In the genomic region with DNA sequence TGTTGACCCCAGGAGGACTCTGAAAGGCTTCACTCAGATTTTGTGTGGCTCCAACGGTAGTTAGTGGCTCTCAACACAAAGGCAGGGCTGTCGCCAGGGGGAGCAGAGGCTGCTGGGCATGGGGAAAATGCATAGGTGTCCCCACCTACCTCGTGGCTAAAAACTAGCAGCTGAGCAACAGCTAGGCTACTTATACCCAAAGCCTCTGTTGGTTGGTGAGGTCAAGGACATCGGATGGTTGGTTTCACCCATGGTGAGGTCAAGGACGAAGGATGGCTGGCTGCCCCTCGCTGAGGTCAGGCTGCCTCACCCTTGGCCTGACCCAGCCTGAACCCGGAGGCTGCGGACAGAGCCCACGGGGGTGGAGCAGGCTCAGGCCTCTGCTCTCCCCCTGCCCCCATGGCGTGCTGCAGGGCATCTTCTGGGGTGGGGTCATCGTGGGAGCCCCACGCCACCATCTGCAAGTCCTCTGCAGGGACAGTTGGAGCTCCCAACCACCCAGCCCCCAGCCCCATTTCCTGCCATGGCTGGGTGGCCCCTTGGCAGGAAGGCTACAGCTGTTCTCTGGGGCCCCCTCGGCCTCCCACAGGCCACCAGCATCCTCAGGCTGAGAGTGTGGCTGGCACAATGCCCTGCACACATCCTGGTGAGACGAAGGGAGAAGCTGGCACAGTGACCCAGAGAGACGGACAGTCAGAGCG, we compare ENCODE assay signal across 15 cellular contexts. TPM values are rescaled to one million over a fixed set of nuclear protein-coding genes. Genes with fewer than 3 reads are reported as not detected.
DNase-seq lines count a peak whose midpoint lies in the region; ATAC-seq and TF ChIP-seq lines count a peak whose summit lies in the region.
"Had no signal": no experiment of that assay in that cellular context is flagged by ENCODE, and none has a peak within 500 bp of the region (broad histone marks: within the 10 kb centered on the region; RNA-seq: fewer than 3 reads in every experiment).

No MANE protein-coding gene starts in this region.

- H3K27me3 ChIP-seq in SK-N-SH (ENCODE audit: insufficient read depth): no peaks in the 10 kb centered on the region
- H3K27me3 ChIP-seq: upper lobe of right lung had no signal

- POLR2A ChIA-PET in SK-N-SH (lab: Yijun Ruan, JAX): no interaction called here

- H3K9me3 Mint-ChIP-seq in activated T-cell treated with anti-CD3 and anti-CD28 coated beads, Interleukin-2, amount 50 U/mL, for 72 hours: no peaks in the 10 kb centered on the region
- H3K9me3 Mint-ChIP-seq in activated T-cell treated with anti-CD3 and anti-CD28 coated beads, Interleukin-2, amount 50 U/mL, for 24 hours: no peaks in the 10 kb centered on the region
- H3K9me3 Mint-ChIP-seq: activated T-helper 1 cell treated with anti-CD3 and anti-CD28 coated beads, Interleukin-12 subunit alpha, Interleukin-12 subunit beta, Interleukin-2, Interleukin-4 antibody, amounts not matched to agents 30 ng/mL and 10 ng/mL and 1 ng/mL, durations not matched to agents 14 hours and 24 hours and 36 hours had no signal

- TF ChIP-seq EP300 in SK-N-SH (IDR thresholded peaks at IDR 0.05; ENCODE audit: borderline replicate concordance in 1 of 2, low read depth in 1 of 2, low read length in 1 of 2): no peak

- H3K9me2 ChIP-seq in SK-N-SH: no peaks in the 10 kb centered on the region

- no peak overlapping the region for H3K27ac Mint-ChIP-seq in activated T-cell treated with anti-CD3 and anti-CD28 coated beads, Interleukin-2, amount 50 U/mL, for 72 hours
- no peak overlapping the region for H3K27ac Mint-ChIP-seq in activated T-cell treated with anti-CD3 and anti-CD28 coated beads, Interleukin-2, amount 50 U/mL, for 24 hours
- H3K27ac Mint-ChIP-seq: activated T-helper 1 cell treated with anti-CD3 and anti-CD28 coated beads, Interleukin-12 subunit alpha, Interleukin-12 subunit beta, Interleukin-2, Interleukin-4 antibody, amounts not matched to agents 30 ng/mL and 10 ng/mL and 1 ng/mL, durations not matched to agents 14 hours and 24 hours and 36 hours had no signal

- H2AFZ ChIP-seq in SK-N-SH (ENCODE audit: low read depth): no peak overlapping the region

- WGBS in SK-N-SH (ENCODE audit: low lambda C conversion rate): 45% methylated on average over 3 of the region's 16 CpGs

- CTCF ChIA-PET in SK-N-SH (lab: Yijun Ruan, JAX): interaction anchor here (1.4 to 6.9 kb wide), 2 partner anchors 7 to 61 kb away, joined by 4 to 51 read pairs; no protein-coding TSS in a partner anchor

- H3K9me3 ChIP-seq in SK-N-SH: no peaks in the 10 kb centered on the region
- H3K9me3 ChIP-seq: upper lobe of right lung had no signal

- H3F3A ChIP-seq in SK-N-SH (replicated peaks; ENCODE audit: insufficient read depth): peaks cover 3% of the 10 kb centered on the region

- in situ Hi-C loops in astrocyte of the spinal cord (cut with HindIII; ENCODE audit: low sequenced_read_pairs): no loop called here

- DNase-seq in activated T-cell treated with anti-CD3 and anti-CD28 coated beads, Interleukin-2, amount 50 U/mL, for 72 hours: peak in 1 of 2 donors; percentile 43
- no peak for DNase-seq in activated T-cell treated with anti-CD3 and anti-CD28 coated beads, Interleukin-2, amount 50 U/mL, for 24 hours
- DNase-seq in HuH-7.5 (ENCODE audit: low spot score): peak; percentile 48
- DNase-seq in astrocyte of the spinal cord (ENCODE audit: low read depth, low spot score): no peak
- no peak for DNase-seq in retinal pigment epithelial cell (ENCODE audit: low read depth)
- DNase-seq in SK-N-SH: no peak
- DNase-seq in OCI-M1 (lab: John Stamatoyannopoulos, UW): no peak
- DNase-seq: IMR-90, left ventricle myocardium superior, NCI-H345, upper lobe of right lung had no signal

- TF ChIP-seq CTCF in astrocyte of the spinal cord (IDR thresholded peaks at IDR 0.05; ENCODE audit: low read depth, low read length): peak; percentile 10
- TF ChIP-seq CTCF in retinal pigment epithelial cell (conservative IDR thresholded peaks at IDR 0.05; ENCODE audit: low read depth, low read length): peak; percentile 44
- TF ChIP-seq CTCF in SK-N-SH (IDR thresholded peaks at IDR 0.05): no peak

- no peaks in the 10 kb centered on the region; the same call in 1 of the 2 replicates for H3K79me2 ChIP-seq in SK-N-SH (ENCODE audit: insufficient read depth)

- H3K27ac ChIP-seq in SK-N-SH (ENCODE audit: low read depth in 2 of 2, low read length in 1 of 2): no peak overlapping the region
- H3K27ac ChIP-seq: C4-2B, upper lobe of right lung had no signal

- H3K4me3 ChIP-seq in astrocyte of the spinal cord (ENCODE audit: low read depth, low read length) (no peak overlapping the region), retinal pigment epithelial cell (ENCODE audit: low read length) (no peak overlapping the region), SK-N-SH (ENCODE audit: low read depth in 2 of 2, low read length in 1 of 2) (no peak overlapping the region)
- H3K4me3 ChIP-seq: upper lobe of right lung had no signal

- no peaks in the 10 kb centered on the region for H3K36me3 ChIP-seq in SK-N-SH (replicated peaks in 1 of 2; ENCODE audit: control insufficient read depth in 1 of 2, insufficient read depth in 2 of 2, low read length in 1 of 2)
- H3K36me3 ChIP-seq: upper lobe of right lung had no signal

- peak; percentile 48 to 52 for ATAC-seq in activated T-cell treated with anti-CD3 and anti-CD28 coated beads, Interleukin-2, amount 50 U/mL, for 72 hours (replicated peaks in 1 of 2)
- no peak for ATAC-seq in HG03039 (IDR thresholded peaks at IDR 0.05; ENCODE audit: unreplicated experiment)
- ATAC-seq: left ventricle myocardium superior, upper lobe of right lung had no signal

- no peak overlapping the region for H3K4me2 ChIP-seq in SK-N-SH

- peaks cover 27% of the 10 kb centered on the region for H3K4me1 Mint-ChIP-seq in activated T-cell treated with anti-CD3 and anti-CD28 coated beads, Interleukin-2, amount 50 U/mL, for 72 hours (ENCODE audit: low read depth)
- peaks cover 19% of the 10 kb centered on the region for H3K4me1 Mint-ChIP-seq in activated T-cell treated with anti-CD3 and anti-CD28 coated beads, Interleukin-2, amount 50 U/mL, for 24 hours (ENCODE audit: low read depth)

- H3K4me3 Mint-ChIP-seq in activated T-cell treated with anti-CD3 and anti-CD28 coated beads, Interleukin-2, amount 50 U/mL, for 72 hours: no peak overlapping the region
- no peak overlapping the region for H3K4me3 Mint-ChIP-seq in activated T-cell treated with anti-CD3 and anti-CD28 coated beads, Interleukin-2, amount 50 U/mL, for 24 hours
- H3K4me3 Mint-ChIP-seq: activated T-helper 1 cell treated with anti-CD3 and anti-CD28 coated beads, Interleukin-12 subunit alpha, Interleukin-12 subunit beta, Interleukin-2, Interleukin-4 antibody, amounts not matched to agents 30 ng/mL and 10 ng/mL and 1 ng/mL, durations not matched to agents 14 hours and 24 hours and 36 hours had no signal

- no peak for TF ChIP-seq RAD21 in SK-N-SH (IDR thresholded peaks at IDR 0.05; ENCODE audit: low read length)

- H3K27me3 Mint-ChIP-seq in activated T-cell treated with anti-CD3 and anti-CD28 coated beads, Interleukin-2, amount 50 U/mL, for 72 hours (ENCODE audit: low read depth): no peaks in the 10 kb centered on the region
- no peaks in the 10 kb centered on the region for H3K27me3 Mint-ChIP-seq in activated T-cell treated with anti-CD3 and anti-CD28 coated beads, Interleukin-2, amount 50 U/mL, for 24 hours

- H3K36me3 Mint-ChIP-seq in activated T-cell treated with anti-CD3 and anti-CD28 coated beads, Interleukin-2, amount 50 U/mL, for 72 hours (ENCODE audit: insufficient read depth in 2 of 2): no peaks in the 10 kb centered on the region
- H3K36me3 Mint-ChIP-seq in activated T-cell treated with anti-CD3 and anti-CD28 coated beads, Interleukin-2, amount 50 U/mL, for 24 hours (ENCODE audit: low read depth): no peaks in the 10 kb centered on the region

- H4K20me1 ChIP-seq in SK-N-SH (ENCODE audit: insufficient read depth): no peaks in the 10 kb centered on the region

- no peak overlapping the region for H3K9ac ChIP-seq in SK-N-SH

- H3K4me1 ChIP-seq in SK-N-SH (ENCODE audit: control insufficient read depth in 1 of 2, insufficient read depth in 2 of 2, low read depth in 1 of 2, low read length in 1 of 2): peaks cover 0 to 22% of the 10 kb centered on the region in 2 experiments; a peak in 1 of 4 replicates
- H3K4me1 ChIP-seq: upper lobe of right lung had no signal

TF ChIP-seq in SK-N-SH, 30 proteins besides CTCF, POLR2A, EP300 and RAD21 (continues in another document):
- TF ChIP-seq POLR2AphosphoS5 (IDR thresholded peaks at IDR 0.05; ENCODE audit: low read depth, low read length) (no peak), RXRA (IDR thresholded peaks at IDR 0.05; ENCODE audit: borderline replicate concordance, low read depth) (no peak), NFIC (IDR thresholded peaks at IDR 0.05; ENCODE audit: borderline replicate concordance) (no peak), FOXM1 (IDR thresholded peaks at IDR 0.05; ENCODE audit: low read depth) (no peak)
- TF ChIP-seq, protein P1, sequence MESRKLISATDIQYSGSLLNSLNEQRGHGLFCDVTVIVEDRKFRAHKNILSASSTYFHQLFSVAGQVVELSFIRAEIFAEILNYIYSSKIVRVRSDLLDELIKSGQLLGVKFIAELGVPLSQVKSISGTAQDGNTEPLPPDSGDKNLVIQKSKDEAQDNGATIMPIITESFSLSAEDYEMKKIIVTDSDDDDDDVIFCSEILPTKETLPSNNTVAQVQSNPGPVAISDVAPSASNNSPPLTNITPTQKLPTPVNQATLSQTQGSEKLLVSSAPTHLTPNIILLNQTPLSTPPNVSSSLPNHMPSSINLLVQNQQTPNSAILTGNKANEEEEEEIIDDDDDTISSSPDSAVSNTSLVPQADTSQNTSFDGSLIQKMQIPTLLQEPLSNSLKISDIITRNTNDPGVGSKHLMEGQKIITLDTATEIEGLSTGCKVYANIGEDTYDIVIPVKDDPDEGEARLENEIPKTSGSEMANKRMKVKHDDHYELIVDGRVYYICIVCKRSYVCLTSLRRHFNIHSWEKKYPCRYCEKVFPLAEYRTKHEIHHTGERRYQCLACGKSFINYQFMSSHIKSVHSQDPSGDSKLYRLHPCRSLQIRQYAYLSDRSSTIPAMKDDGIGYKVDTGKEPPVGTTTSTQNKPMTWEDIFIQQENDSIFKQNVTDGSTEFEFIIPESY (IDR thresholded peaks at IDR 0.05; ENCODE audit: borderline replicate concordance, low read depth): no peak

RNA-seq across cellular contexts. Expression of a gene that starts 8.5 kb away (rescaled TPM):
- total RNA-seq in activated T-cell treated with anti-CD3 and anti-CD28 coated beads, Interleukin-2, amount 50 U/mL, for 72 hours: 100 to 1,000 TPM; 350 to 418 TPM
- polyA plus RNA-seq in SK-N-SH (2012; rRNA removed): 355 and 364 TPM in 2 replicates
- polyA plus RNA-seq in SK-N-SH (2012; cell fraction: cytosol; rRNA removed): 284 and 376 TPM in 2 replicates
- 202 and 299 TPM in 2 replicates for polyA plus RNA-seq in SK-N-SH (2012; cell fraction: nucleus; rRNA removed)

RNA-seq across cellular contexts. Expression of a gene that starts 15.6 kb away (rescaled TPM):
- 1 to 10 TPM; 1.8 TPM for total RNA-seq in activated T-cell treated with anti-CD3 and anti-CD28 coated beads, Interleukin-2, amount 50 U/mL, for 72 hours
- 0.87 and 1.3 TPM in 2 replicates for polyA plus RNA-seq in SK-N-SH (2012; rRNA removed)
- 0.03 TPM in 2 replicates for polyA plus RNA-seq in SK-N-SH (2012; cell fraction: cytosol; rRNA removed)
- polyA plus RNA-seq in SK-N-SH (2012; cell fraction: nucleus; rRNA removed): 8.0 and 11.4 TPM in 2 replicates
- total RNA-seq: IMR-90; left ventricle myocardium superior; T-helper 1 cell treated with Interleukin-12 subunit alpha and Interleukin-12 subunit beta and Interleukin-4 antibody, amounts not matched to agents 30 ng/mL and 1 ng/mL, for 36 hours had no signal

RNA-seq across cellular contexts. Expression of a gene that starts 19.7 kb away (rescaled TPM):
- total RNA-seq in activated T-cell treated with anti-CD3 and anti-CD28 coated beads, Interleukin-2, amount 50 U/mL, for 72 hours: 1 to 10 TPM in 1 of 2 donors, under 1 TPM in 1; 0.88 to 1.0 TPM
- polyA plus RNA-seq in SK-N-SH (2012; rRNA removed): 3.8 and 4.8 TPM in 2 replicates
- polyA plus RNA-seq in SK-N-SH (2012; cell fraction: cytosol; rRNA removed): 1.7 and 2.8 TPM in 2 replicates
- polyA plus RNA-seq in SK-N-SH (2012; cell fraction: nucleus; rRNA removed): 8.9 and 11.6 TPM in 2 replicates
- total RNA-seq: T-helper 1 cell treated with Interleukin-12 subunit alpha and Interleukin-12 subunit beta and Interleukin-4 antibody, amounts not matched to agents 30 ng/mL and 1 ng/mL, for 36 hours had no signal
